In genomic region chr3:195958736-195959135, GRCh38 we compare ENCODE assay signal across 8 cellular contexts. TPM values are rescaled to one million over a fixed set of nuclear protein-coding genes. Genes with fewer than 3 reads are reported as not detected.
A peak's percentile ranks its signal among the peaks of the same experiment; 100 is the strongest.
DNase-seq lines count a peak whose midpoint lies in the region; ATAC-seq and TF ChIP-seq lines count a peak whose summit lies in the region.
"Not testable (repeated sequence)": the region's sequence is repeated elsewhere in the genome, so short reads cannot be mapped to it uniquely, and the experiment has no call there.

No MANE protein-coding gene starts in this region.

- ATAC-seq in activated CD8-positive, alpha-beta T cell treated with anti-CD3 and anti-CD28 coated beads for 36 hours; left lobe of liver: not testable (repeated sequence)

- not testable (repeated sequence) for H3K27ac ChIP-seq in CD4-positive, alpha-beta memory T cell (ENCODE audit: low read depth, low read length)
- peak overlapping the region; percentile 3 for H3K27ac ChIP-seq in duodenal mucosa (ENCODE audit: low read depth, low read length)
- peak overlapping the region; percentile 37 for H3K27ac ChIP-seq in muscle layer of colon (ENCODE audit: low read depth, low read length)
- H3K27ac ChIP-seq in rectal smooth muscle tissue (ENCODE audit: low read depth, low read length): peak overlapping the region; percentile 61

- H3K36me3 ChIP-seq in CD4-positive, alpha-beta memory T cell (ENCODE audit: insufficient read depth, low read length); muscle layer of colon (ENCODE audit: insufficient read depth, low read length); rectal smooth muscle tissue (ENCODE audit: control insufficient read depth, insufficient read depth, low read length): not testable (repeated sequence)
- peaks cover 0 to 19% of the 10 kb centered on the region in 2 donors for H3K36me3 ChIP-seq in duodenal mucosa (ENCODE audit: control insufficient read depth in 1 of 2, insufficient read depth in 2 of 2, low read length in 2 of 2)

- peak overlapping the region in 6 of 7 donors; percentile 12 to 88 (median 72) for H3K27ac Mint-ChIP-seq in CD4-positive, alpha-beta memory T cell
- peak overlapping the region; percentile 65 for H3K27ac Mint-ChIP-seq in activated CD8-positive, alpha-beta T cell treated with anti-CD3 and anti-CD28 coated beads for 36 hours
- H3K27ac Mint-ChIP-seq in activated naive CD8-positive, alpha-beta T cell: peak overlapping the region; percentile 75
- H3K27ac Mint-ChIP-seq in type B pancreatic cell: not testable (repeated sequence)

- H3K36me3 Mint-ChIP-seq in CD4-positive, alpha-beta memory T cell: peaks cover 6 to 19% of the 10 kb centered on the region in 2 donors
- H3K36me3 Mint-ChIP-seq in activated CD8-positive, alpha-beta T cell treated with anti-CD3 and anti-CD28 coated beads for 36 hours (ENCODE audit: low read depth): peaks cover 30% of the 10 kb centered on the region
- H3K36me3 Mint-ChIP-seq in activated naive CD8-positive, alpha-beta T cell: not testable (repeated sequence)
- peaks cover 13% of the 10 kb centered on the region for H3K36me3 Mint-ChIP-seq in type B pancreatic cell

- H3K4me3 ChIP-seq in CD4-positive, alpha-beta memory T cell (ENCODE audit: low read length in 2 of 2); duodenal mucosa (ENCODE audit: low read depth in 1 of 2, low read length in 2 of 2); muscle layer of colon (ENCODE audit: low read depth in 1 of 2, low read length in 2 of 2); rectal smooth muscle tissue (ENCODE audit: low read length): not testable (repeated sequence)

- not testable (repeated sequence) for H3K9me3 ChIP-seq in CD4-positive, alpha-beta memory T cell (ENCODE audit: control insufficient read depth in 1 of 2, low read length in 2 of 2); duodenal mucosa (ENCODE audit: control insufficient read depth in 1 of 2, low read length in 2 of 2); muscle layer of colon (ENCODE audit: low read length)

- not testable (repeated sequence) for H3K4me3 Mint-ChIP-seq in CD4-positive, alpha-beta memory T cell; activated CD8-positive, alpha-beta T cell treated with anti-CD3 and anti-CD28 coated beads for 36 hours; activated naive CD8-positive, alpha-beta T cell; type B pancreatic cell

- not testable (repeated sequence) for H3K9me3 Mint-ChIP-seq in CD4-positive, alpha-beta memory T cell; activated CD8-positive, alpha-beta T cell treated with anti-CD3 and anti-CD28 coated beads for 36 hours; activated naive CD8-positive, alpha-beta T cell (ENCODE audit: low read depth); type B pancreatic cell

- DNase-seq in CD4-positive, alpha-beta memory T cell; activated CD8-positive, alpha-beta T cell treated with anti-CD3 and anti-CD28 coated beads for 36 hours: not testable (repeated sequence)
- peak; percentile 46 for DNase-seq in left lobe of liver (ENCODE audit: low spot score)
- peak; percentile 58 for DNase-seq in type B pancreatic cell (ENCODE audit: extremely low spot score, unreplicated experiment)

- intact Hi-C loops in CD4-positive, alpha-beta memory T cell (cut with micrococcal nuclease); activated CD8-positive, alpha-beta T cell treated with anti-CD3 and anti-CD28 coated beads for 36 hours (cut with micrococcal nuclease): not testable (repeated sequence)

- peaks cover 2 to 25% (median 16%) of the 10 kb centered on the region in 4 donors for H3K4me1 Mint-ChIP-seq in CD4-positive, alpha-beta memory T cell
- H3K4me1 Mint-ChIP-seq in activated CD8-positive, alpha-beta T cell treated with anti-CD3 and anti-CD28 coated beads for 36 hours (ENCODE audit: low read depth): peaks cover 22% of the 10 kb centered on the region
- not testable (repeated sequence) for H3K4me1 Mint-ChIP-seq in activated naive CD8-positive, alpha-beta T cell (ENCODE audit: low read depth); type B pancreatic cell (ENCODE audit: unreplicated experiment)

- POLR2A ChIA-PET in CD4-positive, alpha-beta memory T cell (lab: Charles Lee; ENCODE audit: partially characterized antibody); activated CD8-positive, alpha-beta T cell treated with anti-CD3 and anti-CD28 coated beads for 36 hours (lab: Charles Lee): not testable (repeated sequence)

- not testable (repeated sequence) for H3K9ac ChIP-seq in duodenal mucosa (ENCODE audit: low read depth in 1 of 2, low read length in 2 of 2); muscle layer of colon (ENCODE audit: low read length); rectal smooth muscle tissue (ENCODE audit: low read length)

- not testable (repeated sequence) for TF ChIP-seq CTCF in activated CD8-positive, alpha-beta T cell treated with anti-CD3 and anti-CD28 coated beads for 36 hours (IDR thresholded peaks at IDR 0.05); type B pancreatic cell (conservative IDR thresholded peaks at IDR 0.05)

- H3K27me3 Mint-ChIP-seq in CD4-positive, alpha-beta memory T cell; activated CD8-positive, alpha-beta T cell treated with anti-CD3 and anti-CD28 coated beads for 36 hours; activated naive CD8-positive, alpha-beta T cell; type B pancreatic cell: not testable (repeated sequence)

- CTCF ChIA-PET in CD4-positive, alpha-beta memory T cell (lab: Charles Lee; ENCODE audit: partially characterized antibody); activated CD8-positive, alpha-beta T cell treated with anti-CD3 and anti-CD28 coated beads for 36 hours (lab: Charles Lee): not testable (repeated sequence)

- not testable (repeated sequence) for H3K27me3 ChIP-seq in CD4-positive, alpha-beta memory T cell (ENCODE audit: insufficient read depth, low read length); duodenal mucosa (ENCODE audit: control insufficient read depth in 1 of 2, insufficient read depth in 2 of 2, low read length in 2 of 2); muscle layer of colon (ENCODE audit: control insufficient read depth in 1 of 2, insufficient read depth in 2 of 2, low read length in 2 of 2); rectal smooth muscle tissue (ENCODE audit: control insufficient read depth, insufficient read depth, low read length)

- not testable (repeated sequence) for H3K4me1 ChIP-seq in CD4-positive, alpha-beta memory T cell (ENCODE audit: insufficient read depth, low read length); duodenal mucosa (ENCODE audit: control insufficient read depth in 1 of 2, insufficient read depth in 2 of 2, low read length in 2 of 2); muscle layer of colon (ENCODE audit: insufficient read depth, low read length); rectal smooth muscle tissue (ENCODE audit: control insufficient read depth, insufficient read depth, low read length)

RNA-seq across cellular contexts. Expression of gene TNK2, which starts 50.4 kb away (rescaled TPM):
- 100 to 1,000 TPM; 136 to 164 TPM for total RNA-seq in CD4-positive, alpha-beta memory T cell
- polyA plus RNA-seq in CD4-positive, alpha-beta memory T cell: 1 to 10 TPM in 1 of 2 donors, under 1 TPM in 1; 0.18 to 3.4 TPM
- 10 to 100 TPM; 41.9 to 43.0 TPM for total RNA-seq in activated CD8-positive, alpha-beta T cell treated with anti-CD3 and anti-CD28 coated beads for 36 hours
- total RNA-seq in left lobe of liver: 55.2 TPM
- 21.6 and 42.5 TPM in 2 replicates for total RNA-seq in type B pancreatic cell (ENCODE audit: low replicate concordance)
